In genomic region chr4:169996379-169997245, GRCh38 we compare ENCODE assay signal across 14 cellular contexts. TPM values are rescaled to one million over a fixed set of nuclear protein-coding genes. Genes with fewer than 3 reads are reported as not detected.
DNase-seq lines count a peak whose midpoint lies in the region; ATAC-seq, FAIRE-seq and TF ChIP-seq lines count a peak whose summit lies in the region.
"Had no signal": no experiment of that assay in that cellular context is flagged by ENCODE, and none has a peak within 500 bp of the region (broad histone marks: within the 10 kb centered on the region; RNA-seq: fewer than 3 reads in every experiment).

No MANE protein-coding gene starts in this region.

- no peak overlapping the region for H3K27ac ChIP-seq in PC-9
- no peak overlapping the region for H3K27ac ChIP-seq in H1 (ENCODE audit: low read depth, low read length)
- no peak overlapping the region for H3K27ac ChIP-seq in neuronal stem cell (replicated peaks; ENCODE audit: low read length)
- H3K27ac ChIP-seq in SK-N-SH (ENCODE audit: low read depth in 2 of 2, low read length in 1 of 2) = no peak overlapping the region
- H3K27ac ChIP-seq: 22Rv1 had no signal

- H4K91ac ChIP-seq in H1 (replicated peaks; ENCODE audit: insufficient read length, low read length) (no peak overlapping the region), neuronal stem cell (ENCODE audit: low read depth, low read length, poor library complexity) (no peak overlapping the region)

- no peaks in the 10 kb centered on the region for H3K9me2 ChIP-seq in PC-9 (ENCODE audit: insufficient read depth)
- H3K9me2 ChIP-seq in SK-N-SH = no peaks in the 10 kb centered on the region

- no peak overlapping the region for H4K5ac ChIP-seq in H1 (ENCODE audit: insufficient read length, low read depth, low read length)

- H3K79me1 ChIP-seq in H1 (ENCODE audit: low read depth, low read length) = no peaks in the 10 kb centered on the region
- no peaks in the 10 kb centered on the region for H3K79me1 ChIP-seq in neuronal stem cell (ENCODE audit: low read depth, low read length)

- H4K8ac ChIP-seq in H1 (ENCODE audit: extremely low read depth, insufficient read depth, low read length) (no peak overlapping the region), neuronal stem cell (ENCODE audit: low read depth, low read length) (no peak overlapping the region)

- H3K79me2 ChIP-seq in PC-9 (ENCODE audit: low read depth) (no peaks in the 10 kb centered on the region), H1 (ENCODE audit: control insufficient read depth in 1 of 2, insufficient read depth in 2 of 2, low read length in 2 of 2) (no peaks in the 10 kb centered on the region), SK-N-SH (ENCODE audit: insufficient read depth) (peaks cover 3% of the 10 kb centered on the region; the same call in 1 of the 2 replicates)

- H3K4me3 ChIP-seq in PC-9 = no peak overlapping the region
- no peak overlapping the region for H3K4me3 ChIP-seq in H1 (ENCODE audit: extremely low read depth in 1 of 4, insufficient read depth in 2 of 4, low read depth in 3 of 4, low read length in 4 of 4)
- no peak overlapping the region for H3K4me3 ChIP-seq in neuronal stem cell (ENCODE audit: low read length in 2 of 2)
- H3K4me3 ChIP-seq in SK-N-SH (ENCODE audit: low read depth in 2 of 2, low read length in 1 of 2) = no peak overlapping the region

- H3F3A ChIP-seq in PC-9 (ENCODE audit: insufficient read depth, low read depth) (no peaks in the 10 kb centered on the region), SK-N-SH (replicated peaks; ENCODE audit: insufficient read depth) (peaks cover 10% of the 10 kb centered on the region)

- TF ChIP-seq RAD21 in H1 (IDR thresholded peaks at IDR 0.05 in 1 of 2, conservative IDR thresholded peaks at IDR 0.05 in 1 of 2; ENCODE audit: low read depth in 2 of 2, low read length in 2 of 2) = no peak
- TF ChIP-seq RAD21 in SK-N-SH (IDR thresholded peaks at IDR 0.05; ENCODE audit: low read length) = no peak

- no peak for TF ChIP-seq POLR2A in H1 (IDR thresholded peaks at IDR 0.05; ENCODE audit: control extremely low read depth in 1 of 2, low read depth in 2 of 2, low read length in 2 of 2)

- POLR2A ChIA-PET in PC-9 (lab: Charles Lee; ENCODE audit: unreplicated experiment) (no interaction called here), H1 (lab: Charles Lee; ENCODE audit: partially characterized antibody) (no interaction called here), SK-N-SH (lab: Yijun Ruan, JAX) (no interaction called here)

- H3K14ac ChIP-seq in H1 (ENCODE audit: insufficient read length) = no peak overlapping the region
- H3K14ac ChIP-seq in neuronal stem cell (ENCODE audit: low read length) = no peak overlapping the region

- CTCF ChIA-PET in PC-9 (lab: Charles Lee) = no interaction called here
- CTCF ChIA-PET in H1 (lab: Charles Lee; ENCODE audit: partially characterized antibody) = interaction anchor here (1.0 to 1.2 kb wide), 3 partner anchors 18 to 186 kb away, joined by 3 to 4 read pairs (median 3); no protein-coding TSS in a partner anchor
- CTCF ChIA-PET in SK-N-SH (lab: Yijun Ruan, JAX) = no interaction called here

- no peaks in the 10 kb centered on the region for H3K27me3 ChIP-seq in PC-9 (ENCODE audit: insufficient read depth, low read depth)
- H3K27me3 ChIP-seq in H1 (replicated peaks in 1 of 4; ENCODE audit: control insufficient read depth in 3 of 4, extremely low read depth in 1 of 4, insufficient read depth in 3 of 4, low read length in 3 of 4) = no peaks in the 10 kb centered on the region
- H3K27me3 ChIP-seq in neuronal stem cell (ENCODE audit: control insufficient read depth in 3 of 3, insufficient read depth in 3 of 3, low read depth in 1 of 3, low read length in 3 of 3) = no peaks in the 10 kb centered on the region
- no peaks in the 10 kb centered on the region for H3K27me3 ChIP-seq in SK-N-SH (ENCODE audit: insufficient read depth)

- ATAC-seq in GM21717 (IDR thresholded peaks at IDR 0.05; ENCODE audit: unreplicated experiment) = no peak

- H3K9ac ChIP-seq in H1 (replicated peaks in 1 of 4; ENCODE audit: extremely low read depth in 1 of 4, low read depth in 3 of 4, low read length in 3 of 4) (no peak overlapping the region), neuronal stem cell (ENCODE audit: low read depth, low read length, poor library complexity) (no peak overlapping the region), SK-N-SH (no peak overlapping the region)

- intact Hi-C loops in PC-9 (cut with micrococcal nuclease; ENCODE audit: unreplicated experiment) = no loop called here

- no peaks in the 10 kb centered on the region for H3K9me3 ChIP-seq in PC-9 (ENCODE audit: insufficient read depth, low read depth)
- H3K9me3 ChIP-seq in H1 (ENCODE audit: insufficient read depth in 2 of 2, low read depth in 1 of 2, low read length in 1 of 2) = no peaks in the 10 kb centered on the region
- no peaks in the 10 kb centered on the region for H3K9me3 ChIP-seq in neuronal stem cell (replicated peaks in 1 of 2; ENCODE audit: control insufficient read depth in 2 of 2, insufficient read depth in 1 of 2, low read depth in 1 of 2, low read length in 2 of 2)
- H3K9me3 ChIP-seq in SK-N-SH = no peaks in the 10 kb centered on the region

- no peak overlapping the region for H2BK20ac ChIP-seq in H1 (ENCODE audit: low read length)

- no peaks in the 10 kb centered on the region for H3K23me2 ChIP-seq in H1 (ENCODE audit: low read depth, low read length)

- H3K23ac ChIP-seq in H1 (ENCODE audit: insufficient read length) = no peak overlapping the region
- H3K23ac ChIP-seq in neuronal stem cell (ENCODE audit: low read depth, low read length, poor library complexity) = no peak overlapping the region

- H2AK5ac ChIP-seq in H1 (ENCODE audit: low read depth, low read length) (no peak overlapping the region), neuronal stem cell (ENCODE audit: low read depth, low read length) (no peak overlapping the region)

- H3K4me2 ChIP-seq in PC-9 (0 out of 2 replicates have a peak overlapping the region, but pooled peaks have one; percentile 10), H1 (ENCODE audit: insufficient read depth in 1 of 2, low read depth in 2 of 2, low read length in 2 of 2) (no peak overlapping the region), neuronal stem cell (ENCODE audit: insufficient read depth, low read length, poor library complexity, severe bottlenecking) (no peak overlapping the region), SK-N-SH (no peak overlapping the region)

- H3K18ac ChIP-seq in H1 (ENCODE audit: extremely low read depth, low read length) (peak overlapping the region; percentile 40; the same call in 1 of the 2 replicates), neuronal stem cell (ENCODE audit: low read length) (peak overlapping the region; percentile 59)

- TF ChIP-seq EP300 in H1 (IDR thresholded peaks at IDR 0.05; ENCODE audit: borderline replicate concordance in 1 of 2, low read depth in 2 of 2, low read length in 2 of 2) = no peak
- TF ChIP-seq EP300 in SK-N-SH (IDR thresholded peaks at IDR 0.05; ENCODE audit: borderline replicate concordance in 1 of 2, low read depth in 1 of 2, low read length in 1 of 2) = no peak

- H3K56ac ChIP-seq in H1 (replicated peaks; ENCODE audit: insufficient read length, low read depth, low read length) = no peak overlapping the region

- H2BK5ac ChIP-seq in H1 (ENCODE audit: low read depth, low read length) = 0 out of 2 replicates have a peak overlapping the region, but pooled peaks have one; percentile 15
- H2BK5ac ChIP-seq in neuronal stem cell (ENCODE audit: low read length) = no peak overlapping the region

- no peaks in the 10 kb centered on the region for H3K36me3 ChIP-seq in PC-9 (ENCODE audit: low read depth)
- no peaks in the 10 kb centered on the region for H3K36me3 ChIP-seq in H1 (ENCODE audit: control insufficient read depth in 2 of 4, insufficient read depth in 4 of 4, low read length in 3 of 4)
- H3K36me3 ChIP-seq in neuronal stem cell (replicated peaks in 1 of 2; ENCODE audit: control insufficient read depth in 2 of 2, insufficient read depth in 2 of 2, low read length in 2 of 2) = no peaks in the 10 kb centered on the region
- peaks cover 0 to 8% of the 10 kb centered on the region in 2 experiments for H3K36me3 ChIP-seq in SK-N-SH (replicated peaks in 1 of 2; ENCODE audit: control insufficient read depth in 1 of 2, insufficient read depth in 2 of 2, low read length in 1 of 2)

- H2BK15ac ChIP-seq in H1 (ENCODE audit: low read length) (no peak overlapping the region), neuronal stem cell (ENCODE audit: low read length) (no peak overlapping the region)

- H4K20me1 ChIP-seq in PC-9 (ENCODE audit: insufficient read depth) = no peaks in the 10 kb centered on the region
- H4K20me1 ChIP-seq in H1 (replicated peaks in 1 of 2; ENCODE audit: control insufficient read depth in 1 of 2, insufficient read depth in 2 of 2, low read length in 2 of 2) = no peaks in the 10 kb centered on the region
- no peaks in the 10 kb centered on the region for H4K20me1 ChIP-seq in SK-N-SH (ENCODE audit: insufficient read depth)

- FAIRE-seq in H1 (lab: Jason Lieb, UNC) = no peak

- no peak overlapping the region for H2BK120ac ChIP-seq in H1 (replicated peaks; ENCODE audit: low read depth, low read length)
- H2BK120ac ChIP-seq in neuronal stem cell (ENCODE audit: low read depth, low read length) = no peak overlapping the region

- 0 out of 2 replicates have a peak overlapping the region, but pooled peaks have one; percentile 44 for H2BK12ac ChIP-seq in H1 (ENCODE audit: low read depth, low read length)
- no peak overlapping the region for H2BK12ac ChIP-seq in neuronal stem cell (ENCODE audit: low read length)

- DNase-seq in NCI-H526 (lab: John Stamatoyannopoulos, UW) (peak; percentile 18 to 51), NCI-H526 treated with DMSO at 0.1 percent for 48 hours (lab: John Stamatoyannopoulos, UW) (no peak), PC-9 (peak; percentile 18 to 39), H1 (ENCODE audit: low read depth in 1 of 2, low spot score in 2 of 2) (no peak), neuronal stem cell (ENCODE audit: low spot score) (no peak), DMS153 (lab: John Stamatoyannopoulos, UW) (no peak), SK-N-SH (no peak)
- DNase-seq: DND-41, NCI-H1105, NCI-H2107, NCI-H2227 treated with DMSO at 0.1 percent for 48 hours, NCI-H510A treated with DMSO at 0.1 percent for 48 hours had no signal

- 90% methylated on average over 10 of the region's 10 CpGs; no CpG with 5 or more reads in 1 of the 2 experiments for WGBS in H1 (ENCODE audit: extremely low coverage in 1 of 2, insufficient coverage in 1 of 2, insufficient read length in 1 of 2, insufficient replicate concordance in 2 of 2, low coverage in 1 of 2, low lambda C conversion rate in 2 of 2, missing lambda C conversion rate in 1 of 2), 2 experiments
- WGBS in neuronal stem cell (ENCODE audit: extremely low coverage in 2 of 2, insufficient read length in 2 of 2, insufficient replicate concordance in 1 of 2), 2 donors = no CpG with 5 or more reads among the region's 10 CpGs
- 92% methylated on average over 9 of the region's 10 CpGs for WGBS in SK-N-SH (ENCODE audit: low lambda C conversion rate)

- TF ChIP-seq CTCF in PC-9 (conservative IDR thresholded peaks at IDR 0.05) (no peak), H1 (IDR thresholded peaks at IDR 0.05; ENCODE audit: control extremely low read depth in 1 of 3, insufficient read depth in 1 of 3, low read depth in 1 of 3, low read length in 3 of 3) (no peak), SK-N-SH (IDR thresholded peaks at IDR 0.05) (no peak)

- no TSS peak for BruUV-seq in PC-9 (replicated peaks; lab: Mats Ljungman, UMichigan)

- H3K4me1 ChIP-seq in PC-9 (replicated peaks; ENCODE audit: insufficient read depth) = peaks cover 12% of the 10 kb centered on the region
- H3K4me1 ChIP-seq in H1 (replicated peaks in 1 of 4; ENCODE audit: control insufficient read depth in 3 of 4, insufficient read depth in 4 of 4, low read length in 3 of 4) = peaks cover 0 to 1% (median under 1%) of the 10 kb centered on the region in 4 experiments; a peak in 2 of 7 replicates
- peaks cover 0 to 7% of the 10 kb centered on the region in 2 donors for H3K4me1 ChIP-seq in neuronal stem cell (ENCODE audit: control insufficient read depth in 2 of 2, insufficient read depth in 1 of 2, low read depth in 1 of 2, low read length in 2 of 2)
- H3K4me1 ChIP-seq in SK-N-SH (ENCODE audit: control insufficient read depth in 1 of 2, insufficient read depth in 2 of 2, low read depth in 1 of 2, low read length in 1 of 2) = peaks cover 2 to 12% of the 10 kb centered on the region in 2 experiments; a peak in 3 of 4 replicates

- H3K4ac ChIP-seq in H1 (replicated peaks; ENCODE audit: insufficient read length, low read depth, low read length) (no peak overlapping the region), neuronal stem cell (ENCODE audit: low read length) (no peak overlapping the region)

- no peak overlapping the region for H2AFZ ChIP-seq in PC-9
- H2AFZ ChIP-seq in H1 (ENCODE audit: low read length) = 0 out of 2 replicates have a peak overlapping the region, but pooled peaks have one; percentile 2
- no peak overlapping the region for H2AFZ ChIP-seq in neuronal stem cell (ENCODE audit: low read length)
- no peak overlapping the region for H2AFZ ChIP-seq in SK-N-SH (ENCODE audit: low read depth)

RNA-seq across cellular contexts. Expression of gene MFAP3L, which starts 29.6 kb away (rescaled TPM):
- total RNA-seq in PC-9 (2021) = 6.2 and 6.9 TPM in 2 replicates
- 9.8 and 13.9 TPM in 2 replicates for total RNA-seq in H1 (2021; fragmentation: NEBNext Ultra II Directional; extraction: Animal tissue kit (Norgen Biotek cat#: 25700))
- polyA plus RNA-seq in H1 (2011; rRNA removed) (5.8 and 7.0 TPM in 2 replicates), SK-N-SH (2012; rRNA removed) (5.4 and 8.5 TPM in 2 replicates)
- polyA plus RNA-seq in H1 (2011; cell fraction: cytosol; rRNA removed) = 5.0 TPM
- 8.0 TPM for polyA plus RNA-seq in H1 (2011; cell fraction: nucleus; rRNA removed)
- 3.9 to 7.4 TPM (median 6.2 TPM) in 4 replicates for polyA plus RNA-seq in H1 (2012, experiment 1 of 2)
- polyA plus RNA-seq in H1 (2012, experiment 2 of 2) = 0.52 TPM
- polyA plus RNA-seq in H1 (2013, experiment 1 of 2) = 5.4 TPM
- polyA plus RNA-seq in H1 (2013, experiment 2 of 2) = 5.9 TPM
- polyA minus RNA-seq in H1 (2011; rRNA and poly(A)+ RNA removed) = 38.2 and 57.2 TPM in 2 replicates
- polyA minus RNA-seq in H1 (2011; cell fraction: cytosol; rRNA and poly(A)+ RNA removed) = 6.5 TPM
- polyA minus RNA-seq in H1 (2011; cell fraction: nucleus; rRNA and poly(A)+ RNA removed) = 29.4 TPM
- polyA plus RNA-seq in neuronal stem cell (2013, experiment 1 of 2) = 4.8 TPM
- polyA plus RNA-seq in neuronal stem cell (2013, experiment 2 of 2) = 5.2 TPM
- 4.8 and 5.7 TPM in 2 replicates for polyA plus RNA-seq in SK-N-SH (2012; cell fraction: cytosol; rRNA removed)
- polyA plus RNA-seq in SK-N-SH (2012; cell fraction: nucleus; rRNA removed) = 8.9 and 9.4 TPM in 2 replicates

Comparison
In these comparisons a context has a peak if more than half of its experiments do, and no peak if none do; other contexts are left out.
1. DNase-seq: peak in NCI-H526 (2 of 2) and PC-9 (2 of 2); none in NCI-H526 treated with DMSO at 0.1 percent for 48 hours (single experiment), H1 (0 of 2), neuronal stem cell (single experiment), DMS153 (single experiment) and SK-N-SH (single experiment).